Comparison of ENCODE assay signal across 14 cellular contexts in genomic region chr18:73340135-73340934, GRCh38.
DNase-seq lines count a peak whose midpoint lies in the region; ATAC-seq and TF ChIP-seq lines count a peak whose summit lies in the region.
"Had no signal": no experiment of that assay in that cellular context is flagged by ENCODE, and none has a peak within 500 bp of the region (broad histone marks: within the 10 kb centered on the region; RNA-seq: fewer than 3 reads in every experiment).

No MANE protein-coding gene starts in this region.

- no peaks in the 10 kb centered on the region for H3K4me1 ChIP-seq in osteoblast (ENCODE audit: insufficient read depth, low read length)
- H3K4me1 ChIP-seq: Caco-2, spleen had no signal

- H3K27ac ChIP-seq in osteoblast (ENCODE audit: low read depth, low read length), result no peak overlapping the region
- H3K27ac ChIP-seq: spleen had no signal

- H3K27me3 ChIP-seq in osteoblast (ENCODE audit: insufficient read depth, low read length), result no peaks in the 10 kb centered on the region
- H3K27me3 ChIP-seq: spleen had no signal

- DNase-seq in HT1080 (ENCODE audit: low read depth) (peak; percentile 61), epithelial cell of esophagus (ENCODE audit: low read depth) (peak; percentile 54), osteoblast (ENCODE audit: insufficient read length, low spot score, missing footprints) (no peak), NCI-H1105 (lab: John Stamatoyannopoulos, UW) (no peak), omental fat pad (ENCODE audit: low spot score) (no peak)
- DNase-seq in activated naive CD4-positive, alpha-beta T cell treated with Interleukin-2 at 50 U/mL for 16 hours, result no peak
- DNase-seq: activated T-cell treated with anti-CD3 and anti-CD28 coated beads for 4 hours, Caco-2, glutamatergic neuron, GOT3, NCI-H1417, spleen had no signal

- H3K9me3 ChIP-seq in osteoblast (ENCODE audit: low read depth, low read length), result no peaks in the 10 kb centered on the region
- H3K9me3 ChIP-seq: Caco-2, spleen had no signal

- no peaks in the 10 kb centered on the region for H3K79me2 ChIP-seq in osteoblast (ENCODE audit: insufficient read depth, low read length)

- H3K4me2 ChIP-seq in osteoblast (ENCODE audit: insufficient read depth, low read length), result peak overlapping the region; percentile 17

- no peaks in the 10 kb centered on the region for H3K36me3 ChIP-seq in osteoblast (ENCODE audit: insufficient read depth, low read length)
- H3K36me3 ChIP-seq: spleen had no signal

- TF ChIP-seq CTCF in epithelial cell of esophagus (IDR thresholded peaks at IDR 0.05; ENCODE audit: insufficient read depth, low read depth, low read length, missing control alignments) (no peak), osteoblast (IDR thresholded peaks at IDR 0.05; ENCODE audit: extremely low read depth, low read depth, low read length) (no peak), omental fat pad (IDR thresholded peaks at IDR 0.05) (no peak)

- H3K4me3 ChIP-seq in epithelial cell of esophagus (ENCODE audit: low read length), result peak overlapping the region; percentile 18
- no peak overlapping the region for H3K4me3 ChIP-seq in osteoblast (ENCODE audit: insufficient read depth, low read length)
- H3K4me3 ChIP-seq: spleen had no signal

- no peaks in the 10 kb centered on the region for H4K20me1 ChIP-seq in osteoblast (ENCODE audit: insufficient read depth, low read length)

- ATAC-seq in GM18870 (IDR thresholded peaks at IDR 0.05; ENCODE audit: unreplicated experiment) (peak; percentile 96), GM21737 (IDR thresholded peaks at IDR 0.05; ENCODE audit: unreplicated experiment) (no peak), omental fat pad (ENCODE audit: low FRiP score) (no peak)

- H2AFZ ChIP-seq in osteoblast (ENCODE audit: low read length), result no peak overlapping the region

Comparison
In these comparisons a context has a peak if more than half of its experiments do, and no peak if none do; other contexts are left out.
1. DNase-seq: peak in HT1080 (single experiment) and epithelial cell of esophagus (single experiment); none in osteoblast (single experiment), NCI-H1105 (single experiment), omental fat pad (single experiment) and activated naive CD4-positive, alpha-beta T cell treated with Interleukin-2 at 50 U/mL for 16 hours (single experiment).